Comparison of ENCODE assay signal across 8 cellular contexts in genomic region chr12:10190558-10191388, GRCh38. TPM values are rescaled to one million over a fixed set of nuclear protein-coding genes. Genes with fewer than 3 reads are reported as not detected.
DNase-seq lines count a peak whose midpoint lies in the region; TF ChIP-seq lines count a peak whose summit lies in the region.

No MANE protein-coding gene starts in this region.

- TF ChIP-seq CTCF in brain microvascular endothelial cell (IDR thresholded peaks at IDR 0.05; ENCODE audit: low read depth, low read length, missing control alignments): peak; percentile 91

- H3K27ac ChIP-seq in brain microvascular endothelial cell: no peak overlapping the region

- H3K9me3 ChIP-seq in MG63: no peaks in the 10 kb centered on the region

- H3K27me3 ChIP-seq in MG63 (no peaks in the 10 kb centered on the region), brain microvascular endothelial cell (replicated peaks) (no peaks in the 10 kb centered on the region)

- H3K36me3 ChIP-seq in MG63 (no peaks in the 10 kb centered on the region), brain microvascular endothelial cell (replicated peaks) (no peaks in the 10 kb centered on the region)

- peak; percentile 21 for DNase-seq in NCI-H1436 (lab: John Stamatoyannopoulos, UW)
- no peak for DNase-seq in NCI-H1436 treated with DMSO at 0.1 percent for 48 hours (lab: John Stamatoyannopoulos, UW)
- peak; percentile 79 for DNase-seq in H4 (ENCODE audit: low spot score)
- DNase-seq in MG63: peak; percentile 56
- DNase-seq in T-helper 9 cell: peak; percentile 24
- peak; percentile 70 for DNase-seq in brain microvascular endothelial cell
- DNase-seq in inferior parietal cortex (ENCODE audit: extremely low spot score): peak; percentile 83
- DNase-seq in stimulated activated CD4-positive, alpha-beta T cell treated with anti-CD3 and anti-CD28 coated beads, Interleukin-4, amount 100 ng/mL, for 1 hour: peak; percentile 43

- in situ Hi-C loops in brain microvascular endothelial cell (cut with HindIII; ENCODE audit: low pct_ligation_motif_present, low sequenced_read_pairs): no loop called here

- H3K4me3 ChIP-seq in MG63 (no peak overlapping the region), brain microvascular endothelial cell (ENCODE audit: low read depth, low read length) (no peak overlapping the region)

RNA-seq across cellular contexts. Expression of gene TMEM52B, which starts 11.9 kb away (rescaled TPM):
- 0.10 and 1.5 TPM in 2 replicates for total RNA-seq in H4 (2014; rRNA removed; shearing (Covaris generic))
- not detected in 2 replicates for total RNA-seq in MG63 (2014; rRNA removed; shearing (Covaris generic); ENCODE audit: low replicate concordance)

RNA-seq across cellular contexts. Expression of gene OLR1, which starts 18.8 kb away (rescaled TPM):
- total RNA-seq in H4 (2014; rRNA removed; shearing (Covaris generic)): 7.3 and 8.7 TPM in 2 replicates
- total RNA-seq in MG63 (2014; rRNA removed; shearing (Covaris generic); ENCODE audit: low replicate concordance): 8.6 and 15.3 TPM in 2 replicates

RNA-seq across cellular contexts. Expression of gene GABARAPL1, which starts 21.9 kb away (rescaled TPM):
- total RNA-seq in H4 (2014; rRNA removed; shearing (Covaris generic)): 73.5 and 75.5 TPM in 2 replicates
- 29.2 and 29.7 TPM in 2 replicates for total RNA-seq in MG63 (2014; rRNA removed; shearing (Covaris generic); ENCODE audit: low replicate concordance)
